1 cellular context compared by ENCODE assay signal in genomic region chrX:35499071-35499862, GRCh38.
TF ChIP-seq lines count a peak whose summit lies in the region.

No MANE protein-coding gene starts in this region.

TF ChIP-seq in SK-N-SH, 30 proteins besides CTCF, POLR2A, EP300 and RAD21 (continued from another document):
- TF ChIP-seq FOXM1 (IDR thresholded peaks at IDR 0.05; ENCODE audit: low read depth), result no peak
- TF ChIP-seq MXI1 (IDR thresholded peaks at IDR 0.05; ENCODE audit: low read depth, low read length), result no peak
- TF ChIP-seq JUND (IDR thresholded peaks at IDR 0.05), result no peak
- no peak for TF ChIP-seq FOSL2 (IDR thresholded peaks at IDR 0.05; ENCODE audit: borderline replicate concordance, low read depth)
- TF ChIP-seq, protein P1, sequence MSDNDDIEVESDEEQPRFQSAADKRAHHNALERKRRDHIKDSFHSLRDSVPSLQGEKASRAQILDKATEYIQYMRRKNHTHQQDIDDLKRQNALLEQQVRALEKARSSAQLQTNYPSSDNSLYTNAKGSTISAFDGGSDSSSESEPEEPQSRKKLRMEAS (IDR thresholded peaks at IDR 0.05; ENCODE audit: low read depth), result no peak
- TF ChIP-seq ZBTB33 (IDR thresholded peaks at IDR 0.05; ENCODE audit: borderline replicate concordance, low read depth), result no peak
- TF ChIP-seq CHD2 (IDR thresholded peaks at IDR 0.05; ENCODE audit: low read length, partially characterized antibody), result no peak
- TF ChIP-seq USF2 (IDR thresholded peaks at IDR 0.05; ENCODE audit: borderline replicate concordance, low read depth, low read length), result no peak
- no peak for TF ChIP-seq ELF1 (IDR thresholded peaks at IDR 0.05)
- TF ChIP-seq GABPA (IDR thresholded peaks at IDR 0.05; ENCODE audit: low read depth), result no peak
TF ChIP-seq in SK-N-SH: peak in this region for 0.
